In the genomic region with DNA sequence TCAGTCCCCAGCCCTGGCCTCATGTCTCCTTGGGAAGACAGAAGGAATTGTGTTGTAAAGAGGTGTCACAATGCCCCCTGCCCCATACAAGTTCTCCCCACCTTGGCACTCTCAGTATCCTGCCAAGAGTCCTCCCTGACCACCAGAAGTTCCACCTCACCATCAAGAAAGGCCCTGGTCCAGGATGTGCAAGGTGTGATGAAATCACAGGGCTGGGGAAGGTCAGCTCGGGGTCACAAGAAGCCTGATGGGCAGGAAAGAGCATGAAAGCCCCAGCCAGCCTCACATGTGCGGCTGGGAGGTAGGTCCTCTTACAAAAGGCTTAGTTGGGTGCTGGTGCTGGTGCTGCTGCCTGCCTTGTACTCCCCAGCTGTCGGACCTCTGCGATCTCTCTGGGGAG, we compare ENCODE assay signal across 1 cellular context.
A peak's percentile ranks its signal among the peaks of the same experiment; 100 is the strongest.
TF ChIP-seq lines count a peak whose summit lies in the region.

No MANE protein-coding gene starts in this region.

TF ChIP-seq in K562, 482 proteins besides CTCF, POLR2A, EP300 and RAD21:
- TF ChIP-seq RNF2 (IDR thresholded peaks at IDR 0.05) (no peak), CEBPG (CRISPR knock-in tag; IDR thresholded peaks at IDR 0.05) (0 out of 2 replicates have a peak, but pooled peaks have one; percentile 52), CEBPG (tag; conservative IDR thresholded peaks at IDR 0.05 in 1 of 2, IDR thresholded peaks at IDR 0.05 in 1 of 2) (0 out of 4 replicates have a peak, but pooled peaks of 1 of the 2 experiments have one; percentile 7), PHF20 (IDR thresholded peaks at IDR 0.05; ENCODE audit: partially characterized antibody) (no peak)
- TF ChIP-seq, protein P1, sequence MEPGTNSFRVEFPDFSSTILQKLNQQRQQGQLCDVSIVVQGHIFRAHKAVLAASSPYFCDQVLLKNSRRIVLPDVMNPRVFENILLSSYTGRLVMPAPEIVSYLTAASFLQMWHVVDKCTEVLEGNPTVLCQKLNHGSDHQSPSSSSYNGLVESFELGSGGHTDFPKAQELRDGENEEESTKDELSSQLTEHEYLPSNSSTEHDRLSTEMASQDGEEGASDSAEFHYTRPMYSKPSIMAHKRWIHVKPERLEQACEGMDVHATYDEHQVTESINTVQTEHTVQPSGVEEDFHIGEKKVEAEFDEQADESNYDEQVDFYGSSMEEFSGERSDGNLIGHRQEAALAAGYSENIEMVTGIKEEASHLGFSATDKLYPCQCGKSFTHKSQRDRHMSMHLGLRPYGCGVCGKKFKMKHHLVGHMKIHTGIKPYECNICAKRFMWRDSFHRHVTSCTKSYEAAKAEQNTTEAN (CRISPR knock-in tag; IDR thresholded peaks at IDR 0.05) = no peak
